Comparison of ENCODE assay signal across 11 cellular contexts in the genomic region with DNA sequence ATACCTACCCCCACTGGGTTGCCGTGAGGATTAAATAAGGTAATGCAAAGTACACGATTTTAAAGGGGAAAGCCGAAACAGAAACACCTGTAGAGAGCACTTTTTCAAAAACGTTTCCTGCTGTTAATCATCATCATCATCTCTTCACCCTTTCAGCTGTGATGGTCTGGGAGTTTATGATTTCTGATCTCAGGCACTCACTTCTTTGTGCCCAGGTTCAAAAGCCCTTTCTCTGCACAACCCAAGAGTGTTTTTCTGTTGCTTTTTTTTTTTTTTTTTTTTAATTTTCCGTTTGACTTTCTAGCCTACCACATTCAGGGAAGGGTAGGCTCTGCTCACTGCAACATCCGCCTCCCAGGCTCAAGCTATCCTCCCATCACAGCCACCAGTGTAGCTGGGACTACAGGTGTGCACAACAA. TPM values are rescaled to one million over a fixed set of nuclear protein-coding genes. Genes with fewer than 3 reads are reported as not detected.
DNase-seq lines count a peak whose midpoint lies in the region; ATAC-seq and TF ChIP-seq lines count a peak whose summit lies in the region.
"Had no signal": no experiment of that assay in that cellular context is flagged by ENCODE, and none has a peak within 500 bp of the region (broad histone marks: within the 10 kb centered on the region; RNA-seq: fewer than 3 reads in every experiment).

No MANE protein-coding gene starts in this region.

- DNase-seq in activated CD4-positive, alpha-beta T cell treated with anti-CD3 and anti-CD28 coated beads for 36 hours = peak; percentile 56
- DNase-seq in activated CD4-positive, alpha-beta T cell treated with anti-CD3 and anti-CD28 coated beads, Interleukin-2, amount 50 U/mL, for 1 hour = no peak
- DNase-seq in OCI-LY7 (ENCODE audit: low spot score) (peak; percentile 76), smooth muscle cell (lab: John Stamatoyannopoulos, UW; ENCODE audit: unreplicated experiment) (no peak), NCI-H1694 treated with DMSO at 0.1 percent for 48 hours (lab: John Stamatoyannopoulos, UW) (no peak), kidney tubule cell (ENCODE audit: low spot score) (no peak), DMS 273 (lab: John Stamatoyannopoulos, UW; ENCODE audit: unreplicated experiment) (no peak)
- no peak for DNase-seq in effector memory CD8-positive, alpha-beta T cell
- DNase-seq: activated effector memory CD4-positive, alpha-beta T cell treated with anti-CD3 and anti-CD28 coated beads, Interleukin-2, amount 50 U/mL, for 16 hours had no signal

- peaks cover 5% of the 10 kb centered on the region; the same call in 1 of the 2 replicates for H3K36me3 ChIP-seq in OCI-LY7 (ENCODE audit: insufficient read depth, low read length)
- no peaks in the 10 kb centered on the region for H3K36me3 ChIP-seq in smooth muscle cell (ENCODE audit: low read depth)
- H3K36me3 ChIP-seq: vagina had no signal

- no peaks in the 10 kb centered on the region for H3K9me2 ChIP-seq in OCI-LY7 (ENCODE audit: insufficient read depth, low read length)

- H3F3A ChIP-seq in smooth muscle cell (ENCODE audit: low read depth) = no peaks in the 10 kb centered on the region

- peak overlapping the region; percentile 24; the same call in 1 of the 2 replicates for H2AFZ ChIP-seq in OCI-LY7 (ENCODE audit: low read length)
- peak overlapping the region; percentile 70 for H2AFZ ChIP-seq in smooth muscle cell (ENCODE audit: low read depth)

- no TSS peak for BruUV-seq in OCI-LY7 (replicated peaks; lab: Mats Ljungman, UMichigan)

- H4K20me1 ChIP-seq in OCI-LY7 (ENCODE audit: insufficient read depth, low read length) (no peaks in the 10 kb centered on the region), smooth muscle cell (ENCODE audit: low read depth) (no peaks in the 10 kb centered on the region)

- H3K4me2 ChIP-seq in OCI-LY7 (ENCODE audit: low read length) (peak overlapping the region; percentile 94), smooth muscle cell (peak overlapping the region; percentile 99)

- H3K36me3 Mint-ChIP-seq in activated CD4-positive, alpha-beta T cell treated with anti-CD3 and anti-CD28 coated beads for 36 hours (ENCODE audit: low read depth) = no peaks in the 10 kb centered on the region
- H3K36me3 Mint-ChIP-seq in effector memory CD8-positive, alpha-beta T cell (ENCODE audit: insufficient read depth) = peaks cover 8% of the 10 kb centered on the region

- peaks cover 35% of the 10 kb centered on the region for H3K4me1 Mint-ChIP-seq in activated CD4-positive, alpha-beta T cell treated with anti-CD3 and anti-CD28 coated beads for 36 hours
- H3K4me1 Mint-ChIP-seq in effector memory CD8-positive, alpha-beta T cell (ENCODE audit: low read depth in 2 of 2) = peaks cover 13 to 14% of the 10 kb centered on the region in 2 donors

- no peak overlapping the region for H3K9ac ChIP-seq in smooth muscle cell (ENCODE audit: low read depth)

- H3K4me3 ChIP-seq in OCI-LY7 (ENCODE audit: low read depth, low read length, poor library complexity, severe bottlenecking) (peak overlapping the region; percentile 95), smooth muscle cell (peak overlapping the region; percentile 91)

- CTCF ChIA-PET in activated CD4-positive, alpha-beta T cell treated with anti-CD3 and anti-CD28 coated beads for 36 hours (lab: Charles Lee) = interaction anchor here (0.7 to 6.4 kb wide), 10 partner anchors 12 to 494 kb away, joined by 3 to 87 read pairs (median 8); a partner anchor contains a TSS
- CTCF ChIA-PET in OCI-LY7 (lab: Charles Lee; ENCODE audit: unreplicated experiment) = interaction anchor here (0.6 to 2.3 kb wide), 5 partner anchors 9 to 227 kb away, joined by 3 to 23 read pairs (median 4); a partner anchor contains a TSS

- intact Hi-C loops in activated CD4-positive, alpha-beta T cell treated with anti-CD3 and anti-CD28 coated beads for 36 hours (cut with DNase I, micrococcal nuclease) = loop anchor here (1.0 to 5.0 kb wide), 4 partner anchors 11 to 400 kb away; a partner anchor contains a TSS
- intact Hi-C loops in OCI-LY7 (cut with micrococcal nuclease; ENCODE audit: unreplicated experiment) = loop anchor here (1.0 kb wide), 2 partner anchors 8 to 18 kb away; no protein-coding TSS in a partner anchor

- H3K9me3 ChIP-seq in OCI-LY7 (ENCODE audit: low read length) (no peaks in the 10 kb centered on the region), smooth muscle cell (replicated peaks; ENCODE audit: low read depth) (no peaks in the 10 kb centered on the region)
- H3K9me3 ChIP-seq: vagina had no signal

- TF ChIP-seq CTCF in OCI-LY7 (conservative IDR thresholded peaks at IDR 0.05; ENCODE audit: low read length) = no peak
- TF ChIP-seq CTCF in smooth muscle cell (IDR thresholded peaks at IDR 0.05; ENCODE audit: borderline replicate concordance, insufficient read depth, poor library complexity, severe bottlenecking) = no peak

- peak overlapping the region; percentile 90 for H3K4me3 Mint-ChIP-seq in activated CD4-positive, alpha-beta T cell treated with anti-CD3 and anti-CD28 coated beads for 36 hours
- H3K4me3 Mint-ChIP-seq in effector memory CD8-positive, alpha-beta T cell = peak overlapping the region; percentile 61 to 97

- H3K27ac Mint-ChIP-seq in activated CD4-positive, alpha-beta T cell treated with anti-CD3 and anti-CD28 coated beads for 36 hours = peak overlapping the region; percentile 95
- H3K27ac Mint-ChIP-seq in effector memory CD8-positive, alpha-beta T cell = peak overlapping the region in 1 of 2 donors; percentile 10

- H3K4me1 ChIP-seq in OCI-LY7 (ENCODE audit: insufficient read depth, low read length, poor library complexity, severe bottlenecking) = peaks cover 65% of the 10 kb centered on the region
- peaks cover 10% of the 10 kb centered on the region for H3K4me1 ChIP-seq in smooth muscle cell (ENCODE audit: low read depth)

- H3K79me2 ChIP-seq in OCI-LY7 (ENCODE audit: insufficient read depth, low read depth, low read length) (peaks cover 39% of the 10 kb centered on the region), smooth muscle cell (ENCODE audit: low read depth) (no peaks in the 10 kb centered on the region)

- no peaks in the 10 kb centered on the region for H3K27me3 Mint-ChIP-seq in activated CD4-positive, alpha-beta T cell treated with anti-CD3 and anti-CD28 coated beads for 36 hours
- no peaks in the 10 kb centered on the region for H3K27me3 Mint-ChIP-seq in effector memory CD8-positive, alpha-beta T cell

- H3K27ac ChIP-seq in OCI-LY7 (ENCODE audit: low read depth, low read length, poor library complexity, severe bottlenecking) (peak overlapping the region; percentile 98), smooth muscle cell (ENCODE audit: low read depth) (no peak overlapping the region)
- H3K27ac ChIP-seq: vagina had no signal

- WGBS in smooth muscle cell (ENCODE audit: low lambda C conversion rate) = 74% methylated on average over 6 of the region's 6 CpGs

- peak; percentile 23 for ATAC-seq in activated CD4-positive, alpha-beta T cell treated with anti-CD3 and anti-CD28 coated beads for 36 hours
- no peak for ATAC-seq in effector memory CD8-positive, alpha-beta T cell (replicated peaks)

- H3K27me3 ChIP-seq in smooth muscle cell (ENCODE audit: low read depth) = no peaks in the 10 kb centered on the region
- H3K27me3 ChIP-seq: vagina had no signal

- POLR2A ChIA-PET in activated CD4-positive, alpha-beta T cell treated with anti-CD3 and anti-CD28 coated beads for 36 hours (lab: Charles Lee) = interaction anchor here (0.6 to 3.3 kb wide), 5 partner anchors 8 to 65 kb away, joined by 3 to 25 read pairs (median 4); a partner anchor contains a TSS
- POLR2A ChIA-PET in OCI-LY7 (lab: Charles Lee) = interaction anchor here (0.6 to 7.9 kb wide), 11 partner anchors 8 to 695 kb away, joined by 3 to 106 read pairs (median 6); a partner anchor contains a TSS

- no peaks in the 10 kb centered on the region for H3K9me3 Mint-ChIP-seq in activated CD4-positive, alpha-beta T cell treated with anti-CD3 and anti-CD28 coated beads for 36 hours (ENCODE audit: low read depth)
- no peaks in the 10 kb centered on the region for H3K9me3 Mint-ChIP-seq in effector memory CD8-positive, alpha-beta T cell

RNA-seq across cellular contexts. Expression of a gene that starts 0.9 kb away (rescaled TPM):
- total RNA-seq in activated CD4-positive, alpha-beta T cell treated with anti-CD3 and anti-CD28 coated beads for 36 hours = 10 to 100 TPM; 19.4 to 22.2 TPM
- 74.2 and 75.8 TPM in 2 replicates for total RNA-seq in OCI-LY7 (2014; rRNA removed; shearing (Covaris generic))
- total RNA-seq in OCI-LY7 (2022) (98.6 and 111 TPM in 2 replicates), smooth muscle cell (3.3 and 4.8 TPM in 2 replicates)
- 17.7 and 20.3 TPM in 2 replicates for polyA plus RNA-seq in smooth muscle cell

RNA-seq across cellular contexts. Expression of a gene that starts 10.4 kb away (rescaled TPM):
- total RNA-seq in activated CD4-positive, alpha-beta T cell treated with anti-CD3 and anti-CD28 coated beads for 36 hours = 100 to 1,000 TPM; 216 to 217 TPM
- 409 and 470 TPM in 2 replicates for total RNA-seq in OCI-LY7 (2014; rRNA removed; shearing (Covaris generic))
- total RNA-seq in OCI-LY7 (2022) (677 and 769 TPM in 2 replicates), smooth muscle cell (1.1 TPM in 1 of 2 replicates, not detected in the other)
- 0.39 and 1.3 TPM in 2 replicates for polyA plus RNA-seq in smooth muscle cell
- total RNA-seq: fibroblast of villous mesenchyme had no signal

RNA-seq across cellular contexts. Expression of a gene that starts 27.5 kb away (rescaled TPM):
- 100 to 1,000 TPM; 267 to 381 TPM for total RNA-seq in activated CD4-positive, alpha-beta T cell treated with anti-CD3 and anti-CD28 coated beads for 36 hours
- total RNA-seq in OCI-LY7 (2014; rRNA removed; shearing (Covaris generic)) = 18.6 and 25.3 TPM in 2 replicates
- total RNA-seq in OCI-LY7 (2022) (58.6 and 60.9 TPM in 2 replicates), smooth muscle cell (162 and 241 TPM in 2 replicates)
- 1,359 and 1,367 TPM in 2 replicates for polyA plus RNA-seq in smooth muscle cell

RNA-seq across cellular contexts. Expression of a gene that starts 46.6 kb away (rescaled TPM):
- 1 to 10 TPM; 1.5 to 1.6 TPM for total RNA-seq in activated CD4-positive, alpha-beta T cell treated with anti-CD3 and anti-CD28 coated beads for 36 hours
- total RNA-seq in OCI-LY7 (2014; rRNA removed; shearing (Covaris generic)) = 1.3 and 4.4 TPM in 2 replicates
- total RNA-seq in OCI-LY7 (2022) (3.0 and 5.5 TPM in 2 replicates), smooth muscle cell (5.2 and 9.5 TPM in 2 replicates)
- 4.1 and 9.8 TPM in 2 replicates for polyA plus RNA-seq in smooth muscle cell
- total RNA-seq: fibroblast of villous mesenchyme had no signal

Comparison
In these comparisons a context has a peak if more than half of its experiments do, and no peak if none do; other contexts are left out.
1. DNase-seq: peak in activated CD4-positive, alpha-beta T cell treated with anti-CD3 and anti-CD28 coated beads for 36 hours (single experiment) and OCI-LY7 (single experiment); none in activated CD4-positive, alpha-beta T cell treated with anti-CD3 and anti-CD28 coated beads, Interleukin-2, amount 50 U/mL, for 1 hour (single experiment), effector memory CD8-positive, alpha-beta T cell (0 of 3), smooth muscle cell (single experiment), NCI-H1694 treated with DMSO at 0.1 percent for 48 hours (single experiment), kidney tubule cell (single experiment) and DMS 273 (single experiment).
2. RNA of a gene that starts 10.4 kb away (total RNA-seq): 409 to 769 TPM in OCI-LY7 and 216 to 217 TPM in activated CD4-positive, alpha-beta T cell treated with anti-CD3 and anti-CD28 coated beads for 36 hours; 1.1 TPM in smooth muscle cell; every median in the first group is over 100 times any median in the second.